In the genomic region with DNA sequence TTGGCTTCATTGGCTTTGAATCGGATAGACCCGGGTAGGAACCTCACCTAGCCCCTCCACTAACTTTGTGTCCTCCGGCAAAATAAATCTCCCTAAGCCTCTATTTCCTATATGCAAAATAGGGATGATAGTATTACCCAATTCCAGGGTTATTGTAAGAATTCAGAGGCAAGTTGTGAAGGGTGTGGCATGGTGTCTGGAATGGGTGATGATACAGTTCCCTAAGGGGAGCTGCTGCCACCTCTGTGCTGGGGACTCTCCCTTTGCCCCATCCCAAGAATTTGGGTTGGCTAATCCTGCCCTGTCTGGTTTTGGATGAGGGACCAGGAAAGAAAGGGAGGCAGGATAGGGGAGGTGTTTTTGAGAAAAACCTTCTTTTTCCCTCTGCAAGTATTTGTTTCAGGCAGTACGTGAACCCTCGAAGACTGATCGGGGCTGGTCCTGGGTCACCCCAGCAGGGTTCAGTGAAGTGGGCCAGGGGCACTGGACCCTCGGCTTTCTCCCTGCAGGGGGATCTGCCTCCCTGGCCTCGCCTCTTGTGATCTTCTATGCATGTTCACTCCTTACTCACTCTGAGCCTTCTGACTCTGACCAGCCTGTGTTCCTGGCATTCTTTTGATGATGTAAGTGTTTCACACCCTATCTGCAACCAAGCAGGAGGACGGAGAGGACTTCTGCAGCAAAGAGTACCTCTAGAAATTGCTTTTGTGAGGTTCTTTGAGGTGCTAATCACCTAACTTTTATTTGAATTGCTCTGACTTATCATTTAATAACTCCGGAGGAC, we compare ENCODE assay signal across 8 cellular contexts.
DNase-seq lines count a peak whose midpoint lies in the region; ATAC-seq, FAIRE-seq and TF ChIP-seq lines count a peak whose summit lies in the region.

No MANE protein-coding gene starts in this region.

- no peak for FAIRE-seq in HepG2 (lab: Jason Lieb, UNC)

- TF ChIP-seq CTCF in vagina (IDR thresholded peaks at IDR 0.05) (no peak), right lobe of liver (IDR thresholded peaks at IDR 0.05) (no peak), HepG2 (CRISPR knock-in tag; IDR thresholded peaks at IDR 0.05) (no peak)

- H3K4me1 Mint-ChIP-seq in activated naive CD4-positive, alpha-beta T cell treated with anti-CD3 and anti-CD28 coated beads, Interleukin-2, amount 10 ng/mL, durations not matched to agents 7 days and 5 days = peaks cover 92% of the 10 kb centered on the region

- no TSS peak for BruUV-seq in HepG2 (replicated peaks; lab: Mats Ljungman, UMichigan)

- H3K27me3 ChIP-seq in vagina (no peaks in the 10 kb centered on the region), right lobe of liver (no peaks in the 10 kb centered on the region), HepG2 (ENCODE audit: control insufficient read depth in 1 of 2, insufficient read depth in 2 of 2, low read length in 2 of 2) (no peaks in the 10 kb centered on the region)

- intact Hi-C loops in left colon (cut with DNase I, micrococcal nuclease) = loop anchor here in 1 of 2 donors (10.0 kb wide), 1 partner anchor 46 kb away; no protein-coding TSS in a partner anchor
- intact Hi-C loops in vagina (cut with DNase I) = no loop called here
- intact Hi-C loops in right lobe of liver (cut with DNase I) = no loop called here
- intact Hi-C loops in HepG2 (cut with micrococcal nuclease; ENCODE audit: unreplicated experiment) = no loop called here

- H3K9me3 ChIP-seq in vagina = no peaks in the 10 kb centered on the region
- no peaks in the 10 kb centered on the region for H3K9me3 ChIP-seq in right lobe of liver
- no peaks in the 10 kb centered on the region for H3K9me3 ChIP-seq in HepG2 (ENCODE audit: low read length)

- H3K9me3 Mint-ChIP-seq in activated naive CD4-positive, alpha-beta T cell treated with anti-CD3 and anti-CD28 coated beads, Interleukin-2, amount 10 ng/mL, durations not matched to agents 7 days and 5 days = no peaks in the 10 kb centered on the region

- H3K4me1 ChIP-seq in vagina (peaks cover 81% of the 10 kb centered on the region), right lobe of liver (peaks cover 0 to 35% (median 5%) of the 10 kb centered on the region in 4 donors), HepG2 (ENCODE audit: insufficient read depth, low read length) (peaks cover 88% of the 10 kb centered on the region)

- TF ChIP-seq POLR2A in vagina (IDR thresholded peaks at IDR 0.05) (no peak), right lobe of liver (IDR thresholded peaks at IDR 0.05) (no peak), HepG2 (IDR thresholded peaks at IDR 0.05; ENCODE audit: insufficient read depth in 1 of 2, low read depth in 2 of 2, low read length in 2 of 2) (no peak)

- 69% methylated on average over 4 of the region's 10 CpGs for WGBS in right lobe of liver (ENCODE audit: insufficient coverage, low coverage, low lambda C conversion rate, missing lambda C conversion rate)
- WGBS in HepG2 (ENCODE audit: low lambda C conversion rate) = 87% methylated on average over 10 of the region's 10 CpGs

- no peaks in the 10 kb centered on the region for H4K20me1 ChIP-seq in HepG2 (ENCODE audit: insufficient read depth, low read length)

- H3K27me3 Mint-ChIP-seq in activated naive CD4-positive, alpha-beta T cell treated with anti-CD3 and anti-CD28 coated beads, Interleukin-2, amount 10 ng/mL, durations not matched to agents 7 days and 5 days = no peaks in the 10 kb centered on the region

- no peaks in the 10 kb centered on the region for H3K36me3 ChIP-seq in vagina
- H3K36me3 ChIP-seq in right lobe of liver = no peaks in the 10 kb centered on the region
- H3K36me3 ChIP-seq in HepG2 (replicated peaks in 1 of 2; ENCODE audit: control insufficient read depth in 1 of 2, insufficient read depth in 2 of 2, low read length in 2 of 2) = no peaks in the 10 kb centered on the region

- in situ Hi-C loops in HepG2 (cut with HindIII; ENCODE audit: extremely low pct_ligation_motif_present, low pct_unique_long_range_greater_than_20kb) = no loop called here

- no peak overlapping the region for H3K4me3 ChIP-seq in vagina
- H3K4me3 ChIP-seq in right lobe of liver = no peak overlapping the region
- H3K4me3 ChIP-seq in HepG2 (replicated peaks in 1 of 3; ENCODE audit: insufficient read depth in 1 of 3, low read depth in 2 of 3, low read length in 3 of 3) = no peak overlapping the region

- H3K36me3 Mint-ChIP-seq in activated naive CD4-positive, alpha-beta T cell treated with anti-CD3 and anti-CD28 coated beads, Interleukin-2, amount 10 ng/mL, durations not matched to agents 7 days and 5 days = peaks cover 33% of the 10 kb centered on the region

- CTCF ChIA-PET in activated naive CD4-positive, alpha-beta T cell treated with anti-CD3 and anti-CD28 coated beads, Interleukin-2, amount 10 ng/mL, durations not matched to agents 7 days and 5 days (lab: Charles Lee) = interaction anchor here (2.2 kb wide), 1 partner anchor 26 kb away, joined by 12 read pairs; no protein-coding TSS in a partner anchor
- CTCF ChIA-PET in HepG2 (lab: Yijun Ruan, JAX; ENCODE audit: low intra/inter-chr PET ratio, low total read pairs) = no interaction called here

- H3K4me2 ChIP-seq in HepG2 (ENCODE audit: low read depth, low read length) = no peak overlapping the region

- no peak overlapping the region for H3K9ac ChIP-seq in HepG2 (ENCODE audit: insufficient read depth, low read depth, low read length)

- POLR2A ChIA-PET in HepG2 (lab: Yijun Ruan, JAX) = no interaction called here

- TF ChIP-seq RAD21 in HepG2 (CRISPR knock-in tag; IDR thresholded peaks at IDR 0.05) = no peak

- no peak for DNase-seq in activated naive CD4-positive, alpha-beta T cell treated with anti-CD3 and anti-CD28 coated beads, Interleukin-2, amount 10 ng/mL, durations not matched to agents 7 days and 5 days
- DNase-seq in activated naive CD4-positive, alpha-beta T cell (lab: John Stamatoyannopoulos, UW) = no peak
- peak; percentile 77 for DNase-seq in astrocyte of the hippocampus (ENCODE audit: low read depth, low spot score)
- peak in 1 of 2 donors; percentile 51 for DNase-seq in left colon
- DNase-seq in vagina (ENCODE audit: extremely low spot score in 2 of 2) = no peak
- no peak for DNase-seq in right lobe of liver
- DNase-seq in nucleus accumbens (lab: John Stamatoyannopoulos, UW) = no peak
- DNase-seq in HepG2 (ENCODE audit: low spot score) = no peak

- ATAC-seq in left colon (peak; percentile 44), right lobe of liver (no peak), HepG2 (no peak)

- TF ChIP-seq EP300 in HepG2 (IDR thresholded peaks at IDR 0.05; ENCODE audit: low read depth in 2 of 2, low read length in 2 of 2) (no peak), HepG2 (CRISPR knock-in tag; IDR thresholded peaks at IDR 0.05; ENCODE audit: borderline replicate concordance) (no peak)

- H3K27ac Mint-ChIP-seq in activated naive CD4-positive, alpha-beta T cell treated with anti-CD3 and anti-CD28 coated beads, Interleukin-2, amount 10 ng/mL, durations not matched to agents 7 days and 5 days = peak overlapping the region; percentile 99

- H3K4me3 Mint-ChIP-seq in activated naive CD4-positive, alpha-beta T cell treated with anti-CD3 and anti-CD28 coated beads, Interleukin-2, amount 10 ng/mL, durations not matched to agents 7 days and 5 days = peak overlapping the region; percentile 82

- no peak overlapping the region for H2AFZ ChIP-seq in HepG2 (ENCODE audit: low read length)

- peak overlapping the region; percentile 38 for H3K27ac ChIP-seq in vagina
- no peak overlapping the region for H3K27ac ChIP-seq in right lobe of liver
- H3K27ac ChIP-seq in HepG2 (ENCODE audit: extremely low read length, insufficient read depth, low read length) = no peak overlapping the region

- H3K79me2 ChIP-seq in HepG2 (ENCODE audit: insufficient read depth, low read length) = peaks cover 31% of the 10 kb centered on the region

TF ChIP-seq in HepG2, 621 proteins besides CTCF, POLR2A, EP300 and RAD21:
- TF ChIP-seq TBX2 (CRISPR knock-in tag; IDR thresholded peaks at IDR 0.05; ENCODE audit: borderline replicate concordance) = no peak
- TF ChIP-seq, protein P1, sequence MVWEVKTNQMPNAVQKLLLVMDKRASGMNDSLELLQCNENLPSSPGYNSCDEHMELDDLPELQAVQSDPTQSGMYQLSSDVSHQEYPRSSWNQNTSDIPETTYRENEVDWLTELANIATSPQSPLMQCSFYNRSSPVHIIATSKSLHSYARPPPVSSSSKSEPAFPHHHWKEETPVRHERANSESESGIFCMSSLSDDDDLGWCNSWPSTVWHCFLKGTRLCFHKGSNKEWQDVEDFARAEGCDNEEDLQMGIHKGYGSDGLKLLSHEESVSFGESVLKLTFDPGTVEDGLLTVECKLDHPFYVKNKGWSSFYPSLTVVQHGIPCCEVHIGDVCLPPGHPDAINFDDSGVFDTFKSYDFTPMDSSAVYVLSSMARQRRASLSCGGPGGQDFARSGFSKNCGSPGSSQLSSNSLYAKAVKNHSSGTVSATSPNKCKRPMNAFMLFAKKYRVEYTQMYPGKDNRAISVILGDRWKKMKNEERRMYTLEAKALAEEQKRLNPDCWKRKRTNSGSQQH (CRISPR knock-in tag; IDR thresholded peaks at IDR 0.05; ENCODE audit: low read depth) = no peak
- TF ChIP-seq POLR2G (IDR thresholded peaks at IDR 0.05; ENCODE audit: low read depth, low read length) = no peak
- no peak for TF ChIP-seq PHF21A (CRISPR knock-in tag; IDR thresholded peaks at IDR 0.05)
- no peak for TF ChIP-seq SOX6 (IDR thresholded peaks at IDR 0.05)
- no peak for TF ChIP-seq SOX6 (CRISPR knock-in tag; IDR thresholded peaks at IDR 0.05)
- TF ChIP-seq, protein P2, sequence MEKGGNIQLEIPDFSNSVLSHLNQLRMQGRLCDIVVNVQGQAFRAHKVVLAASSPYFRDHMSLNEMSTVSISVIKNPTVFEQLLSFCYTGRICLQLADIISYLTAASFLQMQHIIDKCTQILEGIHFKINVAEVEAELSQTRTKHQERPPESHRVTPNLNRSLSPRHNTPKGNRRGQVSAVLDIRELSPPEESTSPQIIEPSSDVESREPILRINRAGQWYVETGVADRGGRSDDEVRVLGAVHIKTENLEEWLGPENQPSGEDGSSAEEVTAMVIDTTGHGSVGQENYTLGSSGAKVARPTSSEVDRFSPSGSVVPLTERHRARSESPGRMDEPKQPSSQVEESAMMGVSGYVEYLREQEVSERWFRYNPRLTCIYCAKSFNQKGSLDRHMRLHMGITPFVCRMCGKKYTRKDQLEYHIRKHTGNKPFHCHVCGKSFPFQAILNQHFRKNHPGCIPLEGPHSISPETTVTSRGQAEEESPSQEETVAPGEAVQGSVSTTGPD (CRISPR knock-in tag; IDR thresholded peaks at IDR 0.05) = no peak
- TF ChIP-seq ZNF879 (CRISPR knock-in tag; IDR thresholded peaks at IDR 0.05) = no peak
- no peak for TF ChIP-seq ZNF614 (CRISPR knock-in tag; IDR thresholded peaks at IDR 0.05; ENCODE audit: borderline replicate concordance)
- no peak for TF ChIP-seq ZNF883 (CRISPR knock-in tag; IDR thresholded peaks at IDR 0.05; ENCODE audit: not compliant biosample characterization)
- no peak for TF ChIP-seq ZNF543 (CRISPR knock-in tag; IDR thresholded peaks at IDR 0.05)
- TF ChIP-seq KLF12 (CRISPR knock-in tag; IDR thresholded peaks at IDR 0.05; ENCODE audit: borderline replicate concordance) = no peak
- no peak for TF ChIP-seq SP1 (IDR thresholded peaks at IDR 0.05)
- no peak for TF ChIP-seq SP1 (CRISPR knock-in tag; IDR thresholded peaks at IDR 0.05)
- TF ChIP-seq ZNF430 (CRISPR knock-in tag; IDR thresholded peaks at IDR 0.05) = no peak
